ENCODE assay signal across 19 cellular contexts in genomic region chr17:44989552-44990138, GRCh38. TPM values are rescaled to one million over a fixed set of nuclear protein-coding genes. Genes with fewer than 3 reads are reported as not detected.
"Had no signal": no experiment of that assay in that cellular context is flagged by ENCODE, and none has a peak within 500 bp of the region (broad histone marks: within the 10 kb centered on the region; RNA-seq: fewer than 3 reads in every experiment).

No MANE protein-coding gene starts in this region.

- H3K4me3 ChIP-seq: body of pancreas, coronary artery, ovary, sigmoid colon, spleen had no signal

- H3K4me3 Mint-ChIP-seq: activated CD4-positive, alpha-beta memory T cell treated with anti-CD3 and anti-CD28 coated beads for 36 hours; activated CD4-positive, alpha-beta T cell treated with anti-CD3 and anti-CD28 coated beads for 36 hours; activated T-cell treated with anti-CD3 and anti-CD28 coated beads, Interleukin-2, amount 50 U/mL, for 24 hours; natural killer cell treated with Interleukin-12 subunit alpha and Interleukin-12 subunit beta and Interleukin-15 and Interleukin-18, amount 100 ng/mL, for 72 hours; T-cell had no signal

- ATAC-seq: activated CD4-positive, alpha-beta T cell treated with anti-CD3 and anti-CD28 coated beads for 36 hours; activated naive CD4-positive, alpha-beta T cell treated with anti-CD3 and anti-CD28 coated beads, Interleukin-2, amount 50 U/mL, for 72 hours; body of pancreas; natural killer cell treated with Interleukin-12 subunit alpha and Interleukin-12 subunit beta and Interleukin-15 and Interleukin-18, amount 100 ng/mL, for 72 hours; T-cell had no signal

- DNase-seq: activated CD4-positive, alpha-beta memory T cell treated with anti-CD3 and anti-CD28 coated beads for 36 hours; activated CD4-positive, alpha-beta T cell treated with anti-CD3 and anti-CD28 coated beads for 36 hours; activated gamma-delta T cell; activated T-cell treated with anti-CD3 and anti-CD28 coated beads, Interleukin-2, amount 50 U/mL, for 24 hours; amniotic stem cell; body of pancreas; central memory CD4-positive, alpha-beta T cell; effector CD4-positive, alpha-beta T cell; foreskin fibroblast; head of caudate nucleus; kidney glomerular epithelial cell; ovary; sigmoid colon; spleen; T-cell had no signal

- H3K9me3 Mint-ChIP-seq: activated CD4-positive, alpha-beta memory T cell treated with anti-CD3 and anti-CD28 coated beads for 36 hours; activated naive CD4-positive, alpha-beta T cell treated with anti-CD3 and anti-CD28 coated beads, Interleukin-2, amount 50 U/mL, for 72 hours; activated T-cell treated with anti-CD3 and anti-CD28 coated beads, Interleukin-2, amount 50 U/mL, for 24 hours; natural killer cell treated with Interleukin-12 subunit alpha and Interleukin-12 subunit beta and Interleukin-15 and Interleukin-18, amount 100 ng/mL, for 72 hours; T-cell had no signal

- H3K4me1 Mint-ChIP-seq: activated CD4-positive, alpha-beta T cell treated with anti-CD3 and anti-CD28 coated beads for 36 hours had no signal

- H3K36me3 Mint-ChIP-seq: activated CD4-positive, alpha-beta memory T cell treated with anti-CD3 and anti-CD28 coated beads for 36 hours; activated naive CD4-positive, alpha-beta T cell treated with anti-CD3 and anti-CD28 coated beads, Interleukin-2, amount 50 U/mL, for 72 hours; natural killer cell treated with Interleukin-12 subunit alpha and Interleukin-12 subunit beta and Interleukin-15 and Interleukin-18, amount 100 ng/mL, for 72 hours; T-cell had no signal

- H3K27ac Mint-ChIP-seq: activated CD4-positive, alpha-beta memory T cell treated with anti-CD3 and anti-CD28 coated beads for 36 hours; activated CD4-positive, alpha-beta T cell treated with anti-CD3 and anti-CD28 coated beads for 36 hours; activated naive CD4-positive, alpha-beta T cell treated with anti-CD3 and anti-CD28 coated beads, Interleukin-2, amount 50 U/mL, for 72 hours; activated T-cell treated with anti-CD3 and anti-CD28 coated beads, Interleukin-2, amount 50 U/mL, for 24 hours; natural killer cell treated with Interleukin-12 subunit alpha and Interleukin-12 subunit beta and Interleukin-15 and Interleukin-18, amount 100 ng/mL, for 72 hours; T-cell had no signal

RNA-seq across cellular contexts. Expression of gene C1QL1, which starts 21.5 kb away (rescaled TPM):
- total RNA-seq: mesenteric fat pad; natural killer cell treated with Interleukin-12 subunit alpha and Interleukin-12 subunit beta and Interleukin-15 and Interleukin-18, amount 100 ng/mL, for 72 hours; T-cell had no signal

RNA-seq across cellular contexts. Expression of gene KIF18B, which starts 42.1 kb away (rescaled TPM):
- total RNA-seq: mesenteric fat pad had no signal
